Comparison of ENCODE assay signal across 15 cellular contexts in the genomic region with DNA sequence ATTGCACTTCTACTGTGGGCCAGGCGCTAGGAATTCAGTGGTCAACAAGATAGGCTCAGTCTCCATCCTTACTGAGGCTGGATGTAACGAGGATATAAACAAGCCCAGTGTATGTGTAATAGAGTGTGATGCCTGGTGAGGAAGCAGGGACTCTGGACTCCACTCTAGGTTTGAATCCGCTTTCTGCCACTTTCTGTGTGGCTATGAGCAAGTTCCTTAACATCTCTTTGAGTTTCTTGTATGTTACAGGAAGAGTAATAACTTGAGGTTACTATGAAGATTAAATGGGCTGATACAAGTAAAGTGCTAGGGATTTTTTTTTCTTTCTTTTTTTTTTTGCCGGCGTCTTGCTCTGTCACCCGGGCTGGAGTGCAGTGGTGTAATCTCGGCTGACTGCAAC. TPM values are rescaled to one million over a fixed set of nuclear protein-coding genes. Genes with fewer than 3 reads are reported as not detected.
DNase-seq lines count a peak whose midpoint lies in the region; ATAC-seq lines count a peak whose summit lies in the region.
"Had no signal": no experiment of that assay in that cellular context is flagged by ENCODE, and none has a peak within 500 bp of the region (broad histone marks: within the 10 kb centered on the region; RNA-seq: fewer than 3 reads in every experiment).

No MANE protein-coding gene starts in this region.

- no peaks in the 10 kb centered on the region for H3K27me3 Mint-ChIP-seq in activated T-cell treated with anti-CD3 and anti-CD28 coated beads, Interleukin-2, amount 50 U/mL, for 72 hours (ENCODE audit: low read depth)
- H3K27me3 Mint-ChIP-seq in stimulated activated naive B cell treated with anti-CD40 and anti-IgM and Interleukin-4, amounts not matched to agents 10 μg/mL and 1 μg/mL and 100 μg/mL, for 72 hours, result no peaks in the 10 kb centered on the region

- DNase-seq in activated T-cell treated with anti-CD3 and anti-CD28 coated beads, Interleukin-2, amount 50 U/mL, for 72 hours, result peak; percentile 43 to 46
- DNase-seq in activated T-cell treated with anti-CD3 and anti-CD28 coated beads for 4 hours, result no peak
- peak in 1 of 2 donors; percentile 51 for DNase-seq in activated naive CD4-positive, alpha-beta T cell treated with anti-CD3 and anti-CD28 coated beads, Interleukin-2, amount 50 U/mL, for 72 hours (ENCODE audit: low spot score in 2 of 2)
- no peak for DNase-seq in stimulated activated naive B cell treated with anti-CD40 and anti-IgM and Interleukin-4, amounts not matched to agents 10 μg/mL and 1 μg/mL and 100 μg/mL, for 72 hours
- DNase-seq in retina, result no peak
- DNase-seq: activated CD8-positive, alpha-beta memory T cell treated with anti-CD3 and anti-CD28 coated beads, Interleukin-2, amount 50 U/mL, for 48 hours; DMS53; effector CD8-positive, alpha-beta T cell; NCI-H2081 treated with DMSO at 0.1 percent for 48 hours; pancreas; trophoblast cell had no signal

- H3K4me1 Mint-ChIP-seq in activated T-cell treated with anti-CD3 and anti-CD28 coated beads, Interleukin-2, amount 50 U/mL, for 72 hours (ENCODE audit: low read depth), result peaks cover 94% of the 10 kb centered on the region
- peaks cover 69 to 94% of the 10 kb centered on the region in 2 donors for H3K4me1 Mint-ChIP-seq in stimulated activated naive B cell treated with anti-CD40 and anti-IgM and Interleukin-4, amounts not matched to agents 10 μg/mL and 1 μg/mL and 100 μg/mL, for 72 hours

- peak overlapping the region; percentile 78 to 81 for H3K4me3 Mint-ChIP-seq in activated T-cell treated with anti-CD3 and anti-CD28 coated beads, Interleukin-2, amount 50 U/mL, for 72 hours
- H3K4me3 Mint-ChIP-seq in stimulated activated naive B cell treated with anti-CD40 and anti-IgM and Interleukin-4, amounts not matched to agents 10 μg/mL and 1 μg/mL and 100 μg/mL, for 72 hours, result no peak overlapping the region

- peaks cover 0 to 2% of the 10 kb centered on the region in 2 donors for H3K9me3 Mint-ChIP-seq in activated T-cell treated with anti-CD3 and anti-CD28 coated beads, Interleukin-2, amount 50 U/mL, for 72 hours
- peaks cover 0 to 4% of the 10 kb centered on the region in 2 donors for H3K9me3 Mint-ChIP-seq in activated naive CD4-positive, alpha-beta T cell treated with anti-CD3 and anti-CD28 coated beads, Interleukin-2, amount 50 U/mL, for 72 hours
- peaks cover 4 to 7% of the 10 kb centered on the region in 2 donors for H3K9me3 Mint-ChIP-seq in stimulated activated naive B cell treated with anti-CD40 and anti-IgM and Interleukin-4, amounts not matched to agents 10 μg/mL and 1 μg/mL and 100 μg/mL, for 72 hours

- peak overlapping the region; percentile 94 for H3K27ac Mint-ChIP-seq in activated T-cell treated with anti-CD3 and anti-CD28 coated beads, Interleukin-2, amount 50 U/mL, for 72 hours
- H3K27ac Mint-ChIP-seq in activated naive CD4-positive, alpha-beta T cell treated with anti-CD3 and anti-CD28 coated beads, Interleukin-2, amount 50 U/mL, for 72 hours, result peak overlapping the region; percentile 93 to 99
- peak overlapping the region; percentile 48 for H3K27ac Mint-ChIP-seq in stimulated activated naive B cell treated with anti-CD40 and anti-IgM and Interleukin-4, amounts not matched to agents 10 μg/mL and 1 μg/mL and 100 μg/mL, for 72 hours

- peak; percentile 77 to 79 for ATAC-seq in activated T-cell treated with anti-CD3 and anti-CD28 coated beads, Interleukin-2, amount 50 U/mL, for 72 hours (replicated peaks in 1 of 2)
- ATAC-seq in HG03432 (IDR thresholded peaks at IDR 0.05; ENCODE audit: unreplicated experiment) (peak; percentile 25), HG02763 (IDR thresholded peaks at IDR 0.05; ENCODE audit: unreplicated experiment) (no peak), HG02970 (IDR thresholded peaks at IDR 0.05; ENCODE audit: low FRiP score, unreplicated experiment) (no peak)
- ATAC-seq in activated naive CD4-positive, alpha-beta T cell treated with anti-CD3 and anti-CD28 coated beads, Interleukin-2, amount 50 U/mL, for 72 hours, result peak; percentile 83 to 91
- no peak for ATAC-seq in stimulated activated naive B cell treated with anti-CD40 and anti-IgM and Interleukin-4, amounts not matched to agents 10 μg/mL and 1 μg/mL and 100 μg/mL, for 72 hours (replicated peaks)
- ATAC-seq: body of pancreas had no signal

- H3K36me3 Mint-ChIP-seq in activated T-cell treated with anti-CD3 and anti-CD28 coated beads, Interleukin-2, amount 50 U/mL, for 72 hours (ENCODE audit: insufficient read depth in 2 of 2), result peaks cover 5 to 14% of the 10 kb centered on the region in 2 donors
- H3K36me3 Mint-ChIP-seq in activated naive CD4-positive, alpha-beta T cell treated with anti-CD3 and anti-CD28 coated beads, Interleukin-2, amount 50 U/mL, for 72 hours, result peaks cover 5 to 56% of the 10 kb centered on the region in 2 donors
- H3K36me3 Mint-ChIP-seq in stimulated activated naive B cell treated with anti-CD40 and anti-IgM and Interleukin-4, amounts not matched to agents 10 μg/mL and 1 μg/mL and 100 μg/mL, for 72 hours, result peaks cover 51 to 68% of the 10 kb centered on the region in 2 donors

RNA-seq across cellular contexts. Expression of a gene that starts 12.4 kb away (rescaled TPM):
- 100 to 1,000 TPM; 242 to 245 TPM for total RNA-seq in activated T-cell treated with anti-CD3 and anti-CD28 coated beads, Interleukin-2, amount 50 U/mL, for 72 hours
- total RNA-seq in activated naive CD4-positive, alpha-beta T cell treated with anti-CD3 and anti-CD28 coated beads, Interleukin-2, amount 50 U/mL, for 72 hours, result 100 to 1,000 TPM; 210 to 220 TPM

Comparison
In these comparisons a context has a peak if more than half of its experiments do, and no peak if none do; other contexts are left out.
1. DNase-seq: peak in activated T-cell treated with anti-CD3 and anti-CD28 coated beads, Interleukin-2, amount 50 U/mL, for 72 hours (2 of 2); none in activated T-cell treated with anti-CD3 and anti-CD28 coated beads for 4 hours (single experiment), stimulated activated naive B cell treated with anti-CD40 and anti-IgM and Interleukin-4, amounts not matched to agents 10 μg/mL and 1 μg/mL and 100 μg/mL, for 72 hours (single experiment) and retina (single experiment).
2. ATAC-seq: peak in activated T-cell treated with anti-CD3 and anti-CD28 coated beads, Interleukin-2, amount 50 U/mL, for 72 hours (2 of 2), HG03432 (single experiment) and activated naive CD4-positive, alpha-beta T cell treated with anti-CD3 and anti-CD28 coated beads, Interleukin-2, amount 50 U/mL, for 72 hours (2 of 2); none in stimulated activated naive B cell treated with anti-CD40 and anti-IgM and Interleukin-4, amounts not matched to agents 10 μg/mL and 1 μg/mL and 100 μg/mL, for 72 hours (0 of 2), HG02763 (single experiment) and HG02970 (single experiment).
3. H3K4me3 Mint-ChIP-seq: peak in activated T-cell treated with anti-CD3 and anti-CD28 coated beads, Interleukin-2, amount 50 U/mL, for 72 hours (2 of 2); none in stimulated activated naive B cell treated with anti-CD40 and anti-IgM and Interleukin-4, amounts not matched to agents 10 μg/mL and 1 μg/mL and 100 μg/mL, for 72 hours (0 of 2).
4. Peak in every context shown above with its lines, with median percentiles within 50 percentile points of each other: H3K27ac Mint-ChIP-seq.